Comparison of ENCODE assay signal across 8 cellular contexts in the genomic region with DNA sequence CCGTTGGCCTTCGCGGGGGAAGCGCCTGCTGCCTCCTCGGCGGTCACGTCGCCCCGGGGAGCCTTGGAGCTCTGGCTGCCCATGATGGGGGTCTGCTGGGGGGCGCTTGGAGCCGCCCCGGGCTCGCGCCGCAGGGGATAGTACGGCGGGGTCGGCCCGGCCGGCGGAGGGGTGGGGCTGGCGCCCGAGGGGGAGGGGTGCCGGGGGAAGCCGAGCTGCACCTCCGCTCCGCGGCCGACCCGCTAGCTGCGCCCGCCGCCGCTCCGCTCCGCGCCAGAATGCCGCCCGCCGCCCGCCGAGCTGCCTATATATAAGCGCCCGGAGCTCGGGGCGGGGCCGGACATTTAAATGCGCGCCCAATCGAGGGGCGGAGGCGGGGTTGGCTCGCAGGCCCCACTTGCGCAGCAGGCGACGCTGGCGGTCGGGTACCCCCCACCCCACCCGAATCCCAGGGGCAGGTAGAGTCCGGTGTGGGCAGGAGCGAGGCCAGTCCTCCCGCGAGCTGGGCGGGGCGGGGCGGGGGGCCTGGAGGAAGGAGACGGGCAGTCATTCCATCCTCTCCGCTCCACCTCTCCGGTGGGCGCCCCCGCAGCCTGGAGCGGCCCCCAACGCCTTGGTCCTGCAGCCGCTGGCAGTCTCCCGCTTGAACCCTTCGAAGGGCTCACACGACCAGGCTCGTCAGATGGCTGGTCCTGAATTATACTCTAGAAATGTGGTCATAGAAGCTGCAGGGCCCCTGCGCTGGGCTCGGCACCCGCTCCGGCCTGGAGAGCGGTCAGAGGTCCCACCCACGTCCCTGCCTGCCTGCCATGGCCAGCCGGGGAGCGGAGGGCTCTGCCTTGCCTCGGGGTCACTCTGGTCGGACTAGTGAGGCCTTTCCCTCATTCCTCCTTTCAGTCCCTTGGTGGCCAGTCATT. TPM values are rescaled to one million over a fixed set of nuclear protein-coding genes. Genes with fewer than 3 reads are reported as not detected.
DNase-seq lines count a peak whose midpoint lies in the region; ATAC-seq, FAIRE-seq and TF ChIP-seq lines count a peak whose summit lies in the region.

A gene with protein sequence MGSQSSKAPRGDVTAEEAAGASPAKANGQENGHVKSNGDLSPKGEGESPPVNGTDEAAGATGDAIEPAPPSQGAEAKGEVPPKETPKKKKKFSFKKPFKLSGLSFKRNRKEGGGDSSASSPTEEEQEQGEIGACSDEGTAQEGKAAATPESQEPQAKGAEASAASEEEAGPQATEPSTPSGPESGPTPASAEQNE (minus strand): TSS at position 283 of the 917 bp plus-strand sequence. CDS start 200 bp downstream, at position 83.

- TF ChIP-seq CTCF in C4-2B (conservative IDR thresholded peaks at IDR 0.05), result no peak

- H3K36me3 ChIP-seq in neuron (ENCODE audit: insufficient read depth, low read length) (peaks cover 36% of the 10 kb centered on the region), subcutaneous abdominal adipose tissue (ENCODE audit: control insufficient read depth in 5 of 5, insufficient read depth in 5 of 5, low read length in 5 of 5) (peaks cover 0 to 24% (median 17%) of the 10 kb centered on the region in 5 donors)

- TF ChIP-seq POLR2A in Raji (IDR thresholded peaks at IDR 0.05; ENCODE audit: insufficient read depth, low read depth, low read length), result peak; percentile 92

- peak; percentile 36 for ATAC-seq in GM19452 (IDR thresholded peaks at IDR 0.05; ENCODE audit: unreplicated experiment)

- H2AFZ ChIP-seq in neuron (ENCODE audit: low read depth, low read length), result no peak within 1 kb of the TSS

- H3K27ac ChIP-seq in C4-2B, result peak within 1 kb of the TSS; percentile 81
- no peak within 1 kb of the TSS for H3K27ac ChIP-seq in subcutaneous abdominal adipose tissue (ENCODE audit: low read depth, low read length)

- H3K4me1 ChIP-seq in neuron (ENCODE audit: insufficient read depth, low read length) (peaks cover 46% of the 10 kb centered on the region), subcutaneous abdominal adipose tissue (ENCODE audit: control insufficient read depth in 5 of 5, insufficient read depth in 5 of 5, low read length in 5 of 5) (peaks cover 0 to 41% (median 32%) of the 10 kb centered on the region in 5 donors)

- FAIRE-seq in frontal cortex (lab: Jason Lieb, UNC), result no peak

- H3K27me3 ChIP-seq in neuron (ENCODE audit: insufficient read depth, low read length) (no peaks in the 10 kb centered on the region), subcutaneous abdominal adipose tissue (ENCODE audit: control insufficient read depth in 5 of 5, insufficient read depth in 4 of 5, low read length in 5 of 5) (peaks cover 0 to 2% (median 0%) of the 10 kb centered on the region in 5 donors)

- peak; percentile 71 for DNase-seq in Jurkat, Clone E6-1 (ENCODE audit: low read depth, low spot score)
- DNase-seq in activated gamma-delta T cell (lab: John Stamatoyannopoulos, UW) (peak; percentile 76), frontal cortex (ENCODE audit: low spot score in 2 of 2) (peak; percentile 84 to 87)

- H3K9ac ChIP-seq in subcutaneous abdominal adipose tissue (ENCODE audit: low read length in 5 of 5), result peak within 1 kb of the TSS in 2 of 5 donors; percentile 69 to 71

- peak within 1 kb of the TSS; percentile 76 for H3K4me3 ChIP-seq in Jurkat, Clone E6-1 (ENCODE audit: low read length)
- peak within 1 kb of the TSS; percentile 58 for H3K4me3 ChIP-seq in neuron (ENCODE audit: low read length)
- H3K4me3 ChIP-seq in subcutaneous abdominal adipose tissue (ENCODE audit: low read depth in 1 of 5, low read length in 5 of 5), result peak within 1 kb of the TSS; percentile 51 to 65 (median 58)

- no peaks in the 10 kb centered on the region for H3K9me3 ChIP-seq in neuron (ENCODE audit: low read length)
- H3K9me3 ChIP-seq in subcutaneous abdominal adipose tissue (ENCODE audit: control insufficient read depth in 5 of 5, low read length in 5 of 5), result no peaks in the 10 kb centered on the region

RNA-seq across cellular contexts. Expression of the gene that starts here (rescaled TPM):
- polyA plus RNA-seq in Jurkat, Clone E6-1 (2012; ENCODE audit: insufficient read depth, insufficient read length), result 321 TPM
- total RNA-seq in frontal cortex, result 373 TPM
